ENCODE assay signal across 8 cellular contexts in the genomic region with DNA sequence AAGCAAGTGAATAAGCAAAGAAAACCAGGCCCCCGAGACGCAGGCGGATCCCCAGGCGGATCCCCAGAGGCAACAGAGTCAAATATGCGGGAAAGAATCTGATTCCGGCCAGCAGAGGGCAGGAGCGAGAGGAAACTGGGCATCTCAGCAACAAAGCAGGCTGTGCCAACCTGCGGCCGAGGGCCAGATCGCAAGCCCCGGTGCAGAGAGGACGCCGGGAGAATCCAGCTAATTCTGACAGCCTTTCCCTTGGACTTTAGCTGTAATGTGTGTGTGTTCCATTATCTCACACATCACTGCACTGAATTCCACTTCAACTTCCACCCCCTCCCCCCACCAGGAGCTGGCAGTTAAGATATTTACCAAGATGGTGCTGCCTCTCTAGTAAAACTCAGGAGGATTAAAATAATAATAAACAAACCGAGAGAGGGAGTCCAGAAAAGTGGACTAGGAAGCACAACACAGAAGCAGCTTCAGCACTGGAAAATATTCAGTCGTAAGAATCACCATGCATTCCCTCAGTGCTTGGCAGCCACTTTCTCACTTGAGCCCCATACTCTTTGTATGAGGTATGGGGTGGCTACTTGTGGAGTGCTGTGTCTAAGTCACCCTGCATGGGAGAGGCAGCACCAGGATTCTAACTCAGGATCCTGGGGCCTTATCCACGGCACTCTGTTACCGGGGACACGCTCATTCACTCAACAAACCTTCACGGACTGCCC.
DNase-seq lines count a peak whose midpoint lies in the region; TF ChIP-seq lines count a peak whose summit lies in the region.

No MANE protein-coding gene starts in this region.

- H3K9ac ChIP-seq in Karpas-422 (ENCODE audit: low read length) (no peak overlapping the region), neural cell (ENCODE audit: low read length) (no peak overlapping the region)

- H3K27me3 ChIP-seq in Karpas-422 (ENCODE audit: low read length) = no peaks in the 10 kb centered on the region
- no peaks in the 10 kb centered on the region for H3K27me3 ChIP-seq in Peyer's patch
- H3K27me3 ChIP-seq in neural cell (ENCODE audit: insufficient read depth, low read depth, low read length) = peaks cover 4% of the 10 kb centered on the region

- no peak overlapping the region for H2AFZ ChIP-seq in Karpas-422 (ENCODE audit: low read length)
- no peak overlapping the region for H2AFZ ChIP-seq in neural cell (ENCODE audit: low read depth, low read length)

- H3K9me2 ChIP-seq in Karpas-422 (replicated peaks; ENCODE audit: insufficient read depth, low read length) = no peaks in the 10 kb centered on the region
- H3K9me2 ChIP-seq in neural cell (ENCODE audit: insufficient read depth, low read length) = no peaks in the 10 kb centered on the region

- H3K36me3 Mint-ChIP-seq in activated T-helper 1 cell treated with anti-CD3 and anti-CD28 coated beads, Interleukin-12 subunit alpha, Interleukin-12 subunit beta, Interleukin-2, Interleukin-4 antibody, amounts not matched to agents 30 ng/mL and 10 ng/mL and 1 ng/mL, durations not matched to agents 14 hours and 24 hours and 36 hours (ENCODE audit: low read depth) = peaks cover 13% of the 10 kb centered on the region
- H3K36me3 Mint-ChIP-seq in stimulated activated naive CD8-positive, alpha-beta T cell treated with anti-CD3 and anti-CD28 coated beads, Interleukin-15, Interleukin-2, amounts not matched to agents 100 ng/mL and 50 ng/mL, for 24 hours (ENCODE audit: low read depth) = peaks cover 5% of the 10 kb centered on the region

- no peaks in the 10 kb centered on the region for H3K79me2 ChIP-seq in Karpas-422 (ENCODE audit: low read length)
- H3K79me2 ChIP-seq in neural cell (replicated peaks; ENCODE audit: insufficient read depth, low read length) = no peaks in the 10 kb centered on the region

- H3K27ac ChIP-seq in Karpas-422 (ENCODE audit: low read length) = no peak overlapping the region
- H3K27ac ChIP-seq in Peyer's patch = peak overlapping the region in 1 of 4 donors; percentile 5
- H3K27ac ChIP-seq in neural cell (ENCODE audit: low read length) = no peak overlapping the region

- peaks cover 85% of the 10 kb centered on the region for H3K4me1 Mint-ChIP-seq in activated T-helper 1 cell treated with anti-CD3 and anti-CD28 coated beads, Interleukin-12 subunit alpha, Interleukin-12 subunit beta, Interleukin-2, Interleukin-4 antibody, amounts not matched to agents 30 ng/mL and 10 ng/mL and 1 ng/mL, durations not matched to agents 14 hours and 24 hours and 36 hours (ENCODE audit: low read depth)
- peaks cover 97% of the 10 kb centered on the region for H3K4me1 Mint-ChIP-seq in stimulated activated naive CD8-positive, alpha-beta T cell treated with anti-CD3 and anti-CD28 coated beads, Interleukin-15, Interleukin-2, amounts not matched to agents 100 ng/mL and 50 ng/mL, for 24 hours (ENCODE audit: low read depth)

- H3K27me3 Mint-ChIP-seq in activated T-helper 1 cell treated with anti-CD3 and anti-CD28 coated beads, Interleukin-12 subunit alpha, Interleukin-12 subunit beta, Interleukin-2, Interleukin-4 antibody, amounts not matched to agents 30 ng/mL and 10 ng/mL and 1 ng/mL, durations not matched to agents 14 hours and 24 hours and 36 hours (ENCODE audit: insufficient read depth) = peaks cover 6% of the 10 kb centered on the region
- H3K27me3 Mint-ChIP-seq in stimulated activated naive CD8-positive, alpha-beta T cell treated with anti-CD3 and anti-CD28 coated beads, Interleukin-15, Interleukin-2, amounts not matched to agents 100 ng/mL and 50 ng/mL, for 24 hours = no peaks in the 10 kb centered on the region

- H3K4me3 Mint-ChIP-seq in activated T-helper 1 cell treated with anti-CD3 and anti-CD28 coated beads, Interleukin-12 subunit alpha, Interleukin-12 subunit beta, Interleukin-2, Interleukin-4 antibody, amounts not matched to agents 30 ng/mL and 10 ng/mL and 1 ng/mL, durations not matched to agents 14 hours and 24 hours and 36 hours = no peak overlapping the region
- H3K4me3 Mint-ChIP-seq in stimulated activated naive CD8-positive, alpha-beta T cell treated with anti-CD3 and anti-CD28 coated beads, Interleukin-15, Interleukin-2, amounts not matched to agents 100 ng/mL and 50 ng/mL, for 24 hours = peak overlapping the region; percentile 43

- DNase-seq in GM03348 (ENCODE audit: low spot score) (peak; percentile 87), Karpas-422 (peak; percentile 93), Peyer's patch (peak; percentile 89 to 96 (median 90)), fibroblast of peridontal ligament (ENCODE audit: extremely low read depth) (peak; percentile 94), cortex of kidney (lab: John Stamatoyannopoulos, UW) (no peak)
- peak; percentile 65 for DNase-seq in activated T-helper 1 cell treated with anti-CD3 and anti-CD28 coated beads, Interleukin-12 subunit alpha, Interleukin-12 subunit beta, Interleukin-2, Interleukin-4 antibody, amounts not matched to agents 30 ng/mL and 10 ng/mL and 1 ng/mL, durations not matched to agents 14 hours and 24 hours and 36 hours (ENCODE audit: low spot score)

- H3F3A ChIP-seq in neural cell (ENCODE audit: insufficient read depth, low read length, poor library complexity, severe bottlenecking) = no peaks in the 10 kb centered on the region

- H3K9me3 ChIP-seq in Karpas-422 (ENCODE audit: low read length) (no peaks in the 10 kb centered on the region), Peyer's patch (no peaks in the 10 kb centered on the region), neural cell (ENCODE audit: low read length) (no peaks in the 10 kb centered on the region)

- peak; percentile 63 for TF ChIP-seq RAD21 in neural cell (conservative IDR thresholded peaks at IDR 0.05)

- H4K20me1 ChIP-seq in Karpas-422 (ENCODE audit: insufficient read depth, low read depth, low read length) (no peaks in the 10 kb centered on the region; the same call in 1 of the 2 replicates), neural cell (ENCODE audit: insufficient read depth) (no peaks in the 10 kb centered on the region)

- H3K4me1 ChIP-seq in Karpas-422 (ENCODE audit: low read length) (peaks cover 10% of the 10 kb centered on the region), Peyer's patch (peaks cover 1 to 27% (median 14%) of the 10 kb centered on the region in 4 donors)

- H3K4me2 ChIP-seq in Karpas-422 (ENCODE audit: low read depth, low read length, poor library complexity, severe bottlenecking) (no peak overlapping the region), neural cell (ENCODE audit: low read length) (no peak overlapping the region)

- intact Hi-C loops in activated T-helper 1 cell treated with anti-CD3 and anti-CD28 coated beads, Interleukin-12 subunit alpha, Interleukin-12 subunit beta, Interleukin-2, Interleukin-4 antibody, amounts not matched to agents 30 ng/mL and 10 ng/mL and 1 ng/mL, durations not matched to agents 14 hours and 24 hours and 36 hours (cut with micrococcal nuclease) = loop anchor here (1.0 to 2.0 kb wide), 4 partner anchors 116 to 434 kb away; a partner anchor contains a TSS

- no peak for TF ChIP-seq POLR2A in Peyer's patch (IDR thresholded peaks at IDR 0.05)

- H3K4me3 ChIP-seq in Karpas-422 (ENCODE audit: low read length) = no peak overlapping the region
- no peak overlapping the region for H3K4me3 ChIP-seq in Peyer's patch
- H3K4me3 ChIP-seq in neural cell (ENCODE audit: low read length) = no peak overlapping the region

- TF ChIP-seq CTCF in Peyer's patch (IDR thresholded peaks at IDR 0.05) = peak; percentile 63 to 91 (median 81)
- peak; percentile 78 for TF ChIP-seq CTCF in neural cell (IDR thresholded peaks at IDR 0.05; ENCODE audit: poor library complexity, severe bottlenecking)

- H3K9me3 Mint-ChIP-seq in activated T-helper 1 cell treated with anti-CD3 and anti-CD28 coated beads, Interleukin-12 subunit alpha, Interleukin-12 subunit beta, Interleukin-2, Interleukin-4 antibody, amounts not matched to agents 30 ng/mL and 10 ng/mL and 1 ng/mL, durations not matched to agents 14 hours and 24 hours and 36 hours = no peaks in the 10 kb centered on the region
- H3K9me3 Mint-ChIP-seq in stimulated activated naive CD8-positive, alpha-beta T cell treated with anti-CD3 and anti-CD28 coated beads, Interleukin-15, Interleukin-2, amounts not matched to agents 100 ng/mL and 50 ng/mL, for 24 hours = peaks cover 6% of the 10 kb centered on the region

- H3K27ac Mint-ChIP-seq in activated T-helper 1 cell treated with anti-CD3 and anti-CD28 coated beads, Interleukin-12 subunit alpha, Interleukin-12 subunit beta, Interleukin-2, Interleukin-4 antibody, amounts not matched to agents 30 ng/mL and 10 ng/mL and 1 ng/mL, durations not matched to agents 14 hours and 24 hours and 36 hours = peak overlapping the region; percentile 92
- H3K27ac Mint-ChIP-seq in stimulated activated naive CD8-positive, alpha-beta T cell treated with anti-CD3 and anti-CD28 coated beads, Interleukin-15, Interleukin-2, amounts not matched to agents 100 ng/mL and 50 ng/mL, for 24 hours = peak overlapping the region; percentile 98

- no peak for TF ChIP-seq EP300 in neural cell (conservative IDR thresholded peaks at IDR 0.05; ENCODE audit: poor library complexity, severe bottlenecking)

- no peaks in the 10 kb centered on the region for H3K36me3 ChIP-seq in Karpas-422 (ENCODE audit: insufficient read depth, low read length)
- H3K36me3 ChIP-seq in Peyer's patch = no peaks in the 10 kb centered on the region
- H3K36me3 ChIP-seq in neural cell (ENCODE audit: insufficient read depth, low read length) = no peaks in the 10 kb centered on the region

TF ChIP-seq in neural cell, 6 proteins besides CTCF, POLR2A, EP300 and RAD21:
- no peak for TF ChIP-seq POLR2AphosphoS5 (IDR thresholded peaks at IDR 0.05)
- peak; percentile 70 for TF ChIP-seq SMC3 (conservative IDR thresholded peaks at IDR 0.05; ENCODE audit: poor library complexity)
- no peak for TF ChIP-seq EZH2 (IDR thresholded peaks at IDR 0.05; ENCODE audit: borderline replicate concordance, insufficient read depth, low read length, poor library complexity, severe bottlenecking)
- no peak for TF ChIP-seq MXI1 (conservative IDR thresholded peaks at IDR 0.05; ENCODE audit: poor library complexity, severe bottlenecking)
- no peak for TF ChIP-seq TAF1 (IDR thresholded peaks at IDR 0.05; ENCODE audit: low read depth)
